Comparison of ENCODE assay signal across 8 cellular contexts in genomic region chr6:33694401-33694931, GRCh38. TPM values are rescaled to one million over a fixed set of nuclear protein-coding genes. Genes with fewer than 3 reads are reported as not detected.
DNase-seq lines count a peak whose midpoint lies in the region; ATAC-seq and TF ChIP-seq lines count a peak whose summit lies in the region.

No MANE protein-coding gene starts in this region.

- H3K27me3 ChIP-seq in endocrine pancreas (ENCODE audit: control insufficient read depth, insufficient read depth, low read length) (no peaks in the 10 kb centered on the region), skeletal muscle satellite cell (ENCODE audit: control insufficient read depth, insufficient read depth, low read length) (no peaks in the 10 kb centered on the region)

- H3K9ac ChIP-seq in endocrine pancreas (ENCODE audit: control insufficient read depth, insufficient read depth, low read length) (peak overlapping the region; percentile 76), skeletal muscle satellite cell (ENCODE audit: low read depth, low read length) (peak overlapping the region; percentile 71)

- H3K4me1 ChIP-seq in endocrine pancreas (ENCODE audit: control insufficient read depth, insufficient read depth, low read length) (no peaks in the 10 kb centered on the region), skeletal muscle satellite cell (ENCODE audit: control insufficient read depth, insufficient read depth, low read length) (peaks cover 61% of the 10 kb centered on the region)

- H3K4me3 ChIP-seq in endocrine pancreas (ENCODE audit: control insufficient read depth, insufficient read depth, low read length): no peak overlapping the region
- H3K4me3 ChIP-seq in skeletal muscle satellite cell (ENCODE audit: low read length): no peak overlapping the region

- H3K27ac Mint-ChIP-seq in mesothelial cell of epicardium: no peak overlapping the region

- H3K36me3 Mint-ChIP-seq in mesothelial cell of epicardium: peaks cover 3% of the 10 kb centered on the region

- no peaks in the 10 kb centered on the region for H3K27me3 Mint-ChIP-seq in mesothelial cell of epicardium (ENCODE audit: low read depth)

- H3K36me3 ChIP-seq in endocrine pancreas (ENCODE audit: control insufficient read depth, insufficient read depth, low read length): no peaks in the 10 kb centered on the region
- peaks cover 85% of the 10 kb centered on the region for H3K36me3 ChIP-seq in skeletal muscle satellite cell (ENCODE audit: insufficient read depth, low read length)

- ATAC-seq in GM21447 (IDR thresholded peaks at IDR 0.05; ENCODE audit: unreplicated experiment): no peak

- peak overlapping the region; percentile 15 for H3K4me2 ChIP-seq in skeletal muscle satellite cell (ENCODE audit: low read length)

- TF ChIP-seq CTCF in mesothelial cell of epicardium (IDR thresholded peaks at IDR 0.05; ENCODE audit: unreplicated experiment): no peak

- DNase-seq in NCI-H2171 (lab: John Stamatoyannopoulos, UW) (peak; percentile 94), mesothelial cell of epicardium (ENCODE audit: low spot score in 2 of 2, unreplicated experiment in 2 of 2) (no peak), T1000 (lab: John Stamatoyannopoulos, UW) (no peak), 8988T (no peak)
- DNase-seq in activated CD8-positive, alpha-beta memory T cell treated with anti-CD3 and anti-CD28 coated beads for 1 hour (ENCODE audit: extremely low read depth in 1 of 2, low read depth in 1 of 2): peak; percentile 32 to 52

- H3K4me1 Mint-ChIP-seq in mesothelial cell of epicardium: peaks cover 20% of the 10 kb centered on the region

- no peak overlapping the region for H3K4me3 Mint-ChIP-seq in mesothelial cell of epicardium

- H3K9me3 Mint-ChIP-seq in mesothelial cell of epicardium: no peaks in the 10 kb centered on the region

- no peaks in the 10 kb centered on the region for H3K9me3 ChIP-seq in endocrine pancreas (ENCODE audit: control insufficient read depth, low read length)
- no peaks in the 10 kb centered on the region for H3K9me3 ChIP-seq in skeletal muscle satellite cell (replicated peaks; ENCODE audit: low read length)

RNA-seq across cellular contexts. Expression of gene UQCC2, which starts 17.0 kb away (rescaled TPM):
- total RNA-seq in skeletal muscle satellite cell (2012; rRNA removed): 17.5 and 18.8 TPM in 2 replicates
- total RNA-seq in mesothelial cell of epicardium: 79.0 to 79.6 TPM (median 79.4 TPM) in 3 replicates

RNA-seq across cellular contexts. Expression of gene IP6K3, which starts 52.2 kb away (rescaled TPM):
- 0.51 and 2.6 TPM in 2 replicates for total RNA-seq in skeletal muscle satellite cell (2012; rRNA removed)
- total RNA-seq in mesothelial cell of epicardium: 0.11 to 0.16 TPM in 2 of 3 replicates, not detected in the other

Comparison
In these comparisons a context has a peak if more than half of its experiments do, and no peak if none do; other contexts are left out.
1. DNase-seq: peak in NCI-H2171 (single experiment) and activated CD8-positive, alpha-beta memory T cell treated with anti-CD3 and anti-CD28 coated beads for 1 hour (2 of 2); none in mesothelial cell of epicardium (0 of 2), T1000 (single experiment) and 8988T (single experiment).